In genomic region chr17:2952174-2952845, GRCh38 we compare ENCODE assay signal across 28 cellular contexts.
DNase-seq lines count a peak whose midpoint lies in the region; FAIRE-seq and TF ChIP-seq lines count a peak whose summit lies in the region.
"Had no signal": no experiment of that assay in that cellular context is flagged by ENCODE, and none has a peak within 500 bp of the region (broad histone marks: within the 10 kb centered on the region; RNA-seq: fewer than 3 reads in every experiment).

No MANE protein-coding gene starts in this region.

- no peaks in the 10 kb centered on the region for H3K9me3 Mint-ChIP-seq in endodermal cell
- H3K9me3 Mint-ChIP-seq: nephron had no signal

- H3K36me3 Mint-ChIP-seq in endodermal cell (ENCODE audit: low read depth) = peaks cover 2% of the 10 kb centered on the region
- H3K36me3 Mint-ChIP-seq: activated CD8-positive, alpha-beta memory T cell treated with anti-CD3 and anti-CD28 coated beads, Interleukin-2, amount 10 ng/mL, durations not matched to agents 7 days and 5 days had no signal

- H3K9me3 ChIP-seq in endodermal cell (ENCODE audit: control insufficient read depth, low read length) (no peaks in the 10 kb centered on the region), stomach (no peaks in the 10 kb centered on the region), small intestine (ENCODE audit: control insufficient read depth, low read depth) (no peaks in the 10 kb centered on the region)
- H3K9me3 ChIP-seq: heart left ventricle, mucosa of descending colon, thoracic aorta, vagina had no signal

- H3K27me3 ChIP-seq in endodermal cell (ENCODE audit: control insufficient read depth, insufficient read depth, low read length, poor library complexity, severe bottlenecking) = no peaks in the 10 kb centered on the region
- H3K27me3 ChIP-seq in stomach = no peaks in the 10 kb centered on the region
- no peaks in the 10 kb centered on the region for H3K27me3 ChIP-seq in small intestine (ENCODE audit: control insufficient read depth in 2 of 2, insufficient read depth in 2 of 2, low read length in 2 of 2)
- H3K27me3 ChIP-seq: brain microvascular endothelial cell, heart left ventricle, vagina had no signal

- H3K27ac Mint-ChIP-seq in endodermal cell = no peak overlapping the region
- H3K27ac Mint-ChIP-seq: activated CD8-positive, alpha-beta memory T cell treated with anti-CD3 and anti-CD28 coated beads, Interleukin-2, amount 10 ng/mL, durations not matched to agents 7 days and 5 days; CD4-positive, CD25-positive, alpha-beta regulatory T cell had no signal

- no peak overlapping the region for H3K4me3 Mint-ChIP-seq in endodermal cell
- H3K4me3 Mint-ChIP-seq: activated CD8-positive, alpha-beta memory T cell treated with anti-CD3 and anti-CD28 coated beads, Interleukin-2, amount 10 ng/mL, durations not matched to agents 7 days and 5 days; CD4-positive, CD25-positive, alpha-beta regulatory T cell; nephron had no signal

- H3K4me1 ChIP-seq in endodermal cell (ENCODE audit: control insufficient read depth, insufficient read depth, low read length) (no peaks in the 10 kb centered on the region), stomach (peaks cover 11 to 50% (median 24%) of the 10 kb centered on the region in 4 donors), small intestine (ENCODE audit: control insufficient read depth in 2 of 2, insufficient read depth in 1 of 2, low read depth in 1 of 2, low read length in 1 of 2) (peaks cover 0 to 3% of the 10 kb centered on the region in 2 donors)

- no peaks in the 10 kb centered on the region for H3K36me3 ChIP-seq in endodermal cell (ENCODE audit: control insufficient read depth, insufficient read depth, low read length)
- no peaks in the 10 kb centered on the region for H3K36me3 ChIP-seq in stomach
- H3K36me3 ChIP-seq in small intestine (ENCODE audit: control insufficient read depth in 2 of 2, insufficient read depth in 2 of 2, low read length in 2 of 2) = no peaks in the 10 kb centered on the region
- H3K36me3 ChIP-seq: brain microvascular endothelial cell, heart left ventricle, thoracic aorta, vagina had no signal

- in situ Hi-C loops in GM13976 (cut with MboI; ENCODE audit: low sequenced_read_pairs, unreplicated experiment) = no loop called here

- peaks cover 9% of the 10 kb centered on the region for H3K4me1 Mint-ChIP-seq in endodermal cell
- H3K4me1 Mint-ChIP-seq: nephron had no signal

- TF ChIP-seq POLR2A in stomach (IDR thresholded peaks at IDR 0.05) = no peak

- TF ChIP-seq CTCF in endodermal cell (conservative IDR thresholded peaks at IDR 0.05) (no peak), stomach (IDR thresholded peaks at IDR 0.05) (no peak), GM13976 (IDR thresholded peaks at IDR 0.05; ENCODE audit: borderline replicate concordance, control extremely low read depth, extremely low read depth, insufficient read depth, missing control alignments) (no peak)

- no peak for TF ChIP-seq EP300 in stomach (IDR thresholded peaks at IDR 0.05)

- intact Hi-C loops in stomach (cut with DNase I; ENCODE audit: low total_unique reads) = no loop called here

- peak; percentile 6 for DNase-seq in activated CD8-positive, alpha-beta memory T cell treated with anti-CD3 and anti-CD28 coated beads, Interleukin-2, amount 50 U/mL, for 48 hours
- no peak for DNase-seq in activated CD8-positive, alpha-beta memory T cell treated with anti-CD3 and anti-CD28 coated beads for 24 hours
- DNase-seq in NCI-H526 (lab: John Stamatoyannopoulos, UW) (peak; percentile 22 to 46), endodermal cell (peak; percentile 20), stomach (peak; percentile 21), small intestine (no peak), GM13976 (ENCODE audit: low spot score) (no peak)
- DNase-seq in activated T-cell treated with anti-CD3 and anti-CD28 coated beads, Interleukin-2, amount 50 U/mL, for 1 hour = no peak
- DNase-seq: activated CD4-positive, alpha-beta T cell treated with anti-CD3 and anti-CD28 coated beads, Interleukin-2, amount 50 U/mL, for 1 hour; activated CD4-positive, CD25-positive, alpha-beta regulatory T cell; activated CD8-positive, alpha-beta memory T cell treated with anti-CD3 and anti-CD28 coated beads, Interleukin-2, amount 10 ng/mL, durations not matched to agents 7 days and 5 days; activated naive CD4-positive, alpha-beta T cell treated with anti-CD3 and anti-CD28 coated beads, Interleukin-2, amount 50 U/mL, for 16 hours; brain microvascular endothelial cell; CD4-positive, CD25-positive, alpha-beta regulatory T cell; foreskin melanocyte; heart left ventricle; KG1; MM.1S; mucosa of descending colon; NCI-H1930; NCI-H2227 treated with DMSO at 0.1 percent for 48 hours; stimulated activated naive CD8-positive, alpha-beta T cell treated with anti-CD3 and anti-CD28 coated beads, Interleukin-15, Interleukin-2, amounts not matched to agents 100 U/mL and 50 U/mL, for 24 hours had no signal

- no peak overlapping the region for H3K9ac ChIP-seq in endodermal cell (ENCODE audit: extremely low read depth, low read length, poor library complexity, severe bottlenecking)

- H3K27me3 Mint-ChIP-seq in endodermal cell (ENCODE audit: insufficient read depth) = no peaks in the 10 kb centered on the region
- H3K27me3 Mint-ChIP-seq: CD4-positive, CD25-positive, alpha-beta regulatory T cell had no signal

- H3K27ac ChIP-seq in endodermal cell (ENCODE audit: low read depth, low read length) (no peak overlapping the region), stomach (peak overlapping the region in 2 of 5 donors; percentile 43 to 46), small intestine (ENCODE audit: low read depth in 1 of 2, low read length in 1 of 2) (no peak overlapping the region)
- H3K27ac ChIP-seq: brain microvascular endothelial cell, heart left ventricle, thoracic aorta, vagina had no signal

- WGBS in endodermal cell (ENCODE audit: insufficient coverage in 1 of 2, insufficient read length in 1 of 2), 2 experiments = 91 to 93% methylated on average over 5 to 8 of the region's 8 CpGs
- WGBS in stomach, 5 donors = 30 to 58% (median 42%) methylated on average over 8 of the region's 8 CpGs
- WGBS in small intestine, 3 donors = 69 to 73% (median 71%) methylated on average over 8 of the region's 8 CpGs

- H3K4me3 ChIP-seq in endodermal cell (ENCODE audit: low read length) (no peak overlapping the region), stomach (no peak overlapping the region), small intestine (ENCODE audit: low read depth in 1 of 2, low read length in 2 of 2) (no peak overlapping the region)
- H3K4me3 ChIP-seq: GM12878, heart left ventricle, lung, mucosa of descending colon, thoracic aorta, vagina had no signal

- no peak for FAIRE-seq in small intestine (lab: Jason Lieb, UNC)
- FAIRE-seq: D721Med, GM12878 had no signal

Comparison
In these comparisons a context has a peak if more than half of its experiments do, and no peak if none do; other contexts are left out.
1. DNase-seq: peak in activated CD8-positive, alpha-beta memory T cell treated with anti-CD3 and anti-CD28 coated beads, Interleukin-2, amount 50 U/mL, for 48 hours (single experiment), NCI-H526 (2 of 2), endodermal cell (single experiment) and stomach (single experiment); none in activated CD8-positive, alpha-beta memory T cell treated with anti-CD3 and anti-CD28 coated beads for 24 hours (single experiment), small intestine (single experiment), GM13976 (single experiment) and activated T-cell treated with anti-CD3 and anti-CD28 coated beads, Interleukin-2, amount 50 U/mL, for 1 hour (single experiment).